Comparison of ENCODE assay signal across 10 cellular contexts in genomic region chr17:60523822-60524221, GRCh38. TPM values are rescaled to one million over a fixed set of nuclear protein-coding genes. Genes with fewer than 3 reads are reported as not detected.
A peak's percentile ranks its signal among the peaks of the same experiment; 100 is the strongest.
DNase-seq lines count a peak whose midpoint lies in the region; ATAC-seq lines count a peak whose summit lies in the region.
"Had no signal": no experiment of that assay in that cellular context is flagged by ENCODE, and none has a peak within 500 bp of the region (broad histone marks: within the 10 kb centered on the region; RNA-seq: fewer than 3 reads in every experiment).

No MANE protein-coding gene starts in this region.

- no peaks in the 10 kb centered on the region for H3K9me3 ChIP-seq in subcutaneous abdominal adipose tissue (ENCODE audit: control insufficient read depth in 5 of 5, low read length in 5 of 5)

- H3K9ac ChIP-seq in subcutaneous abdominal adipose tissue (ENCODE audit: low read length in 5 of 5), result peak overlapping the region in 4 of 5 donors; percentile 33 to 98 (median 90)

- intact Hi-C loops in activated T-helper 1 cell treated with anti-CD3 and anti-CD28 coated beads, Interleukin-12 subunit alpha, Interleukin-12 subunit beta, Interleukin-2, Interleukin-4 antibody, amounts not matched to agents 30 ng/mL and 10 ng/mL and 1 ng/mL, durations not matched to agents 14 hours and 24 hours and 36 hours (cut with micrococcal nuclease), result loop anchor here (10.0 kb wide), 1 partner anchor 959 kb away; the partner anchor contains the start of gene DHX40

- peaks cover 0 to 7% (median 3%) of the 10 kb centered on the region in 5 donors for H3K36me3 ChIP-seq in subcutaneous abdominal adipose tissue (ENCODE audit: control insufficient read depth in 5 of 5, insufficient read depth in 5 of 5, low read length in 5 of 5)

- no peak for ATAC-seq in activated T-cell treated with anti-CD3 and anti-CD28 coated beads, Interleukin-2, amount 50 U/mL, for 4 hours
- no peak for ATAC-seq in GM18520 (IDR thresholded peaks at IDR 0.05; ENCODE audit: unreplicated experiment)

- H3K4me3 ChIP-seq in subcutaneous abdominal adipose tissue (ENCODE audit: low read depth in 1 of 5, low read length in 5 of 5), result peak overlapping the region; percentile 91 to 100 (median 100)

- H3K9me3 Mint-ChIP-seq in activated T-cell treated with anti-CD3 and anti-CD28 coated beads, Interleukin-2, amount 50 U/mL, for 4 hours, result no peaks in the 10 kb centered on the region
- H3K9me3 Mint-ChIP-seq in activated T-helper 1 cell treated with anti-CD3 and anti-CD28 coated beads, Interleukin-12 subunit alpha, Interleukin-12 subunit beta, Interleukin-2, Interleukin-4 antibody, amounts not matched to agents 30 ng/mL and 10 ng/mL and 1 ng/mL, durations not matched to agents 14 hours and 24 hours and 36 hours, result no peaks in the 10 kb centered on the region
- H3K9me3 Mint-ChIP-seq in immature natural killer cell, result no peaks in the 10 kb centered on the region
- H3K9me3 Mint-ChIP-seq: dendritic cell treated with granulocyte-macrophage colony-stimulating factor and Interleukin-4, amounts not matched to agents 40 ng/mL and 50 ng/mL, for 4 days had no signal

- peaks cover 10% of the 10 kb centered on the region for H3K36me3 Mint-ChIP-seq in activated T-cell treated with anti-CD3 and anti-CD28 coated beads, Interleukin-2, amount 50 U/mL, for 4 hours (ENCODE audit: insufficient read depth)
- H3K36me3 Mint-ChIP-seq in activated T-helper 1 cell treated with anti-CD3 and anti-CD28 coated beads, Interleukin-12 subunit alpha, Interleukin-12 subunit beta, Interleukin-2, Interleukin-4 antibody, amounts not matched to agents 30 ng/mL and 10 ng/mL and 1 ng/mL, durations not matched to agents 14 hours and 24 hours and 36 hours (ENCODE audit: low read depth), result peaks cover 10% of the 10 kb centered on the region
- H3K36me3 Mint-ChIP-seq in immature natural killer cell, result peaks cover 0 to 6% (median 0%) of the 10 kb centered on the region in 3 donors

- no peak for DNase-seq in activated T-cell treated with anti-CD3 and anti-CD28 coated beads, Interleukin-2, amount 50 U/mL, for 4 hours
- no peak for DNase-seq in activated T-cell treated with anti-CD3 and anti-CD28 coated beads, Interleukin-2, amount 50 U/mL, for 1 hour
- no peak for DNase-seq in activated T-helper 1 cell treated with anti-CD3 and anti-CD28 coated beads, Interleukin-12 subunit alpha, Interleukin-12 subunit beta, Interleukin-2, Interleukin-4 antibody, amounts not matched to agents 30 ng/mL and 10 ng/mL and 1 ng/mL, durations not matched to agents 14 hours and 24 hours and 36 hours (ENCODE audit: low spot score)
- no peak for DNase-seq in immature natural killer cell
- DNase-seq in T-helper 9 cell, result no peak
- no peak for DNase-seq in AG20443 (ENCODE audit: low spot score)
- DNase-seq: Kasumi-1 had no signal

- no peak overlapping the region for H3K27ac Mint-ChIP-seq in activated T-helper 1 cell treated with anti-CD3 and anti-CD28 coated beads, Interleukin-12 subunit alpha, Interleukin-12 subunit beta, Interleukin-2, Interleukin-4 antibody, amounts not matched to agents 30 ng/mL and 10 ng/mL and 1 ng/mL, durations not matched to agents 14 hours and 24 hours and 36 hours
- H3K27ac Mint-ChIP-seq in immature natural killer cell, result peak overlapping the region in 5 of 6 donors; percentile 37 to 98 (median 71)

- H3K27me3 Mint-ChIP-seq in activated T-cell treated with anti-CD3 and anti-CD28 coated beads, Interleukin-2, amount 50 U/mL, for 4 hours (ENCODE audit: low read depth), result no peaks in the 10 kb centered on the region
- H3K27me3 Mint-ChIP-seq in activated T-helper 1 cell treated with anti-CD3 and anti-CD28 coated beads, Interleukin-12 subunit alpha, Interleukin-12 subunit beta, Interleukin-2, Interleukin-4 antibody, amounts not matched to agents 30 ng/mL and 10 ng/mL and 1 ng/mL, durations not matched to agents 14 hours and 24 hours and 36 hours (ENCODE audit: insufficient read depth), result no peaks in the 10 kb centered on the region
- H3K27me3 Mint-ChIP-seq in immature natural killer cell (ENCODE audit: low read depth in 3 of 3), result no peaks in the 10 kb centered on the region
- H3K27me3 Mint-ChIP-seq: dendritic cell treated with granulocyte-macrophage colony-stimulating factor and Interleukin-4, amounts not matched to agents 40 ng/mL and 50 ng/mL, for 4 days had no signal

- peaks cover 43% of the 10 kb centered on the region for H3K4me1 Mint-ChIP-seq in activated T-cell treated with anti-CD3 and anti-CD28 coated beads, Interleukin-2, amount 50 U/mL, for 4 hours (ENCODE audit: low read depth)
- peaks cover 51% of the 10 kb centered on the region for H3K4me1 Mint-ChIP-seq in activated T-helper 1 cell treated with anti-CD3 and anti-CD28 coated beads, Interleukin-12 subunit alpha, Interleukin-12 subunit beta, Interleukin-2, Interleukin-4 antibody, amounts not matched to agents 30 ng/mL and 10 ng/mL and 1 ng/mL, durations not matched to agents 14 hours and 24 hours and 36 hours (ENCODE audit: low read depth)
- H3K4me1 Mint-ChIP-seq in immature natural killer cell, result peaks cover 55 to 62% of the 10 kb centered on the region in 2 donors

- peak overlapping the region; percentile 96 for H3K27ac ChIP-seq in subcutaneous abdominal adipose tissue (ENCODE audit: low read depth, low read length)

- peak overlapping the region; percentile 99 for H3K4me3 Mint-ChIP-seq in activated T-cell treated with anti-CD3 and anti-CD28 coated beads, Interleukin-2, amount 50 U/mL, for 4 hours
- peak overlapping the region; percentile 98 for H3K4me3 Mint-ChIP-seq in activated T-helper 1 cell treated with anti-CD3 and anti-CD28 coated beads, Interleukin-12 subunit alpha, Interleukin-12 subunit beta, Interleukin-2, Interleukin-4 antibody, amounts not matched to agents 30 ng/mL and 10 ng/mL and 1 ng/mL, durations not matched to agents 14 hours and 24 hours and 36 hours
- peak overlapping the region; percentile 97 to 100 (median 99) for H3K4me3 Mint-ChIP-seq in immature natural killer cell

- H3K4me1 ChIP-seq in subcutaneous abdominal adipose tissue (ENCODE audit: control insufficient read depth in 5 of 5, insufficient read depth in 5 of 5, low read length in 5 of 5), result peaks cover 0 to 53% (median 45%) of the 10 kb centered on the region in 5 donors

- H3K27me3 ChIP-seq in subcutaneous abdominal adipose tissue (ENCODE audit: control insufficient read depth in 5 of 5, insufficient read depth in 4 of 5, low read length in 5 of 5), result no peaks in the 10 kb centered on the region

RNA-seq across cellular contexts. Expression of gene APPBP2, which starts 2.2 kb away (rescaled TPM):
- total RNA-seq in activated T-cell treated with anti-CD3 and anti-CD28 coated beads, Interleukin-2, amount 50 U/mL, for 4 hours, result 10 to 100 TPM; 16.1 to 21.2 (median 17.8) TPM
- 23.4 and 28.1 TPM in 2 replicates for total RNA-seq in activated T-helper 1 cell treated with anti-CD3 and anti-CD28 coated beads, Interleukin-12 subunit alpha, Interleukin-12 subunit beta, Interleukin-2, Interleukin-4 antibody, amounts not matched to agents 30 ng/mL and 10 ng/mL and 1 ng/mL, durations not matched to agents 14 hours and 24 hours and 36 hours
- 10 to 100 TPM in 2 of 3 donors, 1 to 10 TPM in 1; 9.4 to 25.5 (median 16.3) TPM for polyA plus RNA-seq in immature natural killer cell
